7 cellular contexts compared by ENCODE assay signal in genomic region chr4:54440394-54441223, GRCh38.
DNase-seq lines count a peak whose midpoint lies in the region; ATAC-seq, FAIRE-seq and TF ChIP-seq lines count a peak whose summit lies in the region.

No MANE protein-coding gene starts in this region.

- H3K9me3 ChIP-seq in vagina: no peaks in the 10 kb centered on the region

- CTCF ChIA-PET in MCF 10A (lab: Yijun Ruan, JAX): interaction anchor here (0.6 to 4.6 kb wide), 15 partner anchors 14 to 806 kb away, joined by 3 to 38 read pairs (median 3); no protein-coding TSS in a partner anchor

- intact Hi-C loops in MCF 10A (cut with micrococcal nuclease): loop anchor here (1.0 to 2.0 kb wide), 3 partner anchors 56 to 520 kb away; no protein-coding TSS in a partner anchor
- intact Hi-C loops in vagina (cut with DNase I): loop anchor here (10.0 kb wide), 1 partner anchor 116 kb away; no protein-coding TSS in a partner anchor

- no peaks in the 10 kb centered on the region for H3K9me3 Mint-ChIP-seq in MCF 10A (ENCODE audit: unreplicated experiment)

- BruUV-seq in MCF 10A (replicated peaks; lab: Mats Ljungman, UMichigan): no TSS peak

- H3K27me3 Mint-ChIP-seq in MCF 10A (ENCODE audit: insufficient read depth, unreplicated experiment): peaks cover 2% of the 10 kb centered on the region

- no peaks in the 10 kb centered on the region for H3K4me1 Mint-ChIP-seq in MCF 10A (ENCODE audit: insufficient read depth, unreplicated experiment)

- H3K27me3 ChIP-seq in vagina: no peaks in the 10 kb centered on the region

- H3K4me3 ChIP-seq in GM12864 (ENCODE audit: low read depth, low read length) (no peak overlapping the region), NB4 (ENCODE audit: low read depth, low read length) (no peak overlapping the region), vagina (no peak overlapping the region)

- no peak for ATAC-seq in HG02798 (IDR thresholded peaks at IDR 0.05; ENCODE audit: poor library complexity, unreplicated experiment)

- DNase-seq in GM12864 (ENCODE audit: low read depth) (no peak), NB4 (ENCODE audit: low read depth) (peak; percentile 49), MCF 10A (ENCODE audit: unreplicated experiment) (peak; percentile 49), kidney tubule cell (ENCODE audit: low spot score) (peak; percentile 17), vagina (ENCODE audit: extremely low spot score in 2 of 2) (no peak), GM19239 (ENCODE audit: insufficient read length, low spot score) (no peak)

- H3K36me3 Mint-ChIP-seq in MCF 10A (ENCODE audit: insufficient read depth, unreplicated experiment): no peaks in the 10 kb centered on the region

- H3K27ac ChIP-seq in vagina: no peak overlapping the region

- TF ChIP-seq CTCF in GM12864 (IDR thresholded peaks at IDR 0.05; ENCODE audit: low read depth, low read length, missing control alignments) (peak; percentile 52), NB4 (IDR thresholded peaks at IDR 0.05; ENCODE audit: low read depth, low read length) (peak; percentile 61), MCF 10A (IDR thresholded peaks at IDR 0.05; ENCODE audit: unreplicated experiment) (peak; percentile 49), vagina (IDR thresholded peaks at IDR 0.05) (peak in 2 of 3 experiments; percentile 10 to 37)

- H3K4me1 ChIP-seq in vagina: no peaks in the 10 kb centered on the region

- H3K27ac Mint-ChIP-seq in MCF 10A (ENCODE audit: low read depth, unreplicated experiment): no peak overlapping the region

- no peaks in the 10 kb centered on the region for H3K36me3 ChIP-seq in vagina

- no peak for FAIRE-seq in GM19239 (lab: Jason Lieb, UNC)

- POLR2A ChIA-PET in MCF 10A (lab: Yijun Ruan, JAX): no interaction called here

- TF ChIP-seq POLR2A in NB4 (IDR thresholded peaks at IDR 0.05; ENCODE audit: extremely low read depth, insufficient read length): no peak
- no peak for TF ChIP-seq POLR2A in vagina (IDR thresholded peaks at IDR 0.05)

- H3K4me3 Mint-ChIP-seq in MCF 10A (ENCODE audit: unreplicated experiment): no peak overlapping the region

Comparison
In these comparisons a context has a peak if more than half of its experiments do, and no peak if none do; other contexts are left out.
1. DNase-seq: peak in NB4 (single experiment), MCF 10A (single experiment) and kidney tubule cell (single experiment); none in GM12864 (single experiment), vagina (0 of 2) and GM19239 (single experiment).
2. Peak in every context shown above with its lines, with median percentiles within 50 percentile points of each other: CTCF ChIP-seq.